8 cellular contexts compared by ENCODE assay signal in the genomic region with DNA sequence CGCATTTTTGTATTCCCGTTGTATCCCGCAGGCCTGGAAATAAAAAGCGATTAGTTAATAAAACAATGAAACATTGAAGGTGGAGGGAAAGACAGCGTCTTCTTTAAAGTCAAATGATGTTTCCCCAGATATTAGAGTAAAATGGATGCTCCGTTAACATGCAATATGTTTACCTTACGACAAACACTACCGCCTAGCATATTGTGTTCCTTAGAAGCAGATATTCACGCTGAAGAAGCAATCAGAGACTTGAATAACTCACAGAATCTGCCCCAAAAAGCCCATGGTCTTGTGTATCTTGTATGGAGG. TPM values are rescaled to one million over a fixed set of nuclear protein-coding genes. Genes with fewer than 3 reads are reported as not detected.
A peak's percentile ranks its signal among the peaks of the same experiment; 100 is the strongest.
DNase-seq lines count a peak whose midpoint lies in the region; ATAC-seq and TF ChIP-seq lines count a peak whose summit lies in the region.

No MANE protein-coding gene starts in this region.

- H3K79me2 ChIP-seq in mammary epithelial cell (ENCODE audit: insufficient read depth, low read length) = peaks cover 18% of the 10 kb centered on the region

- H2AFZ ChIP-seq in mammary epithelial cell (ENCODE audit: low read depth, low read length) = peak overlapping the region; percentile 99

- ATAC-seq in mucosa of descending colon (no peak), GM19351 (IDR thresholded peaks at IDR 0.05; ENCODE audit: unreplicated experiment) (no peak)

- peak overlapping the region; percentile 92 to 100 (median 98) for H3K4me3 Mint-ChIP-seq in IgD-negative memory B cell

- no peaks in the 10 kb centered on the region for H3K27me3 Mint-ChIP-seq in IgD-negative memory B cell

- H3K4me1 ChIP-seq in mammary epithelial cell (ENCODE audit: insufficient read depth, low read length) = peaks cover 23% of the 10 kb centered on the region
- H3K4me1 ChIP-seq in mucosa of stomach (ENCODE audit: control insufficient read depth, insufficient read depth, low read length) = peaks cover 12% of the 10 kb centered on the region
- H3K4me1 ChIP-seq in mucosa of descending colon (ENCODE audit: low read depth) = peaks cover 8% of the 10 kb centered on the region

- H3K27ac Mint-ChIP-seq in IgD-negative memory B cell = peak overlapping the region; percentile 85 to 100 (median 99)

- no peaks in the 10 kb centered on the region for H4K20me1 ChIP-seq in mammary epithelial cell (ENCODE audit: insufficient read depth, low read length)

- H3K9me3 Mint-ChIP-seq in IgD-negative memory B cell = no peaks in the 10 kb centered on the region

- H3K27me3 ChIP-seq in mammary epithelial cell (ENCODE audit: insufficient read depth, low read length) (no peaks in the 10 kb centered on the region), mucosa of stomach (ENCODE audit: control insufficient read depth, insufficient read depth, low read length) (no peaks in the 10 kb centered on the region)

- H3K9ac ChIP-seq in mammary epithelial cell (ENCODE audit: insufficient read depth, low read length) = peak overlapping the region; percentile 79
- H3K9ac ChIP-seq in mucosa of stomach (ENCODE audit: low read length) = peak overlapping the region; percentile 85

- H3K27ac ChIP-seq in 22Rv1 = peak overlapping the region; percentile 63
- peak overlapping the region; percentile 88 for H3K27ac ChIP-seq in mammary epithelial cell (ENCODE audit: insufficient read depth, low read depth, low read length)

- H3K36me3 Mint-ChIP-seq in IgD-negative memory B cell = peaks cover 3% of the 10 kb centered on the region

- in situ Hi-C loops in mammary epithelial cell (cut with MboI; ENCODE audit: low sequenced_read_pairs in 2 of 2) = loop anchor here in 1 of 2 donors (25.0 kb wide), 1 partner anchor 559 kb away; a partner anchor contains a TSS

- DNase-seq in mammary epithelial cell (no peak), AG08396 (ENCODE audit: low spot score) (no peak), mucosa of descending colon (no peak), NCI-H226 (no peak)

- H3K4me3 ChIP-seq in mammary epithelial cell (replicated peaks in 1 of 3; ENCODE audit: insufficient read depth in 1 of 3, low read depth in 2 of 3, low read length in 3 of 3) (peak overlapping the region; percentile 76 to 97 (median 83)), mucosa of stomach (ENCODE audit: low read length) (peak overlapping the region; percentile 72), mucosa of descending colon (no peak overlapping the region)

- intact Hi-C loops in mammary epithelial cell (cut with micrococcal nuclease) = loop anchor here (1.0 kb wide), 1 partner anchor 12 kb away; a partner anchor contains a TSS
- intact Hi-C loops in mucosa of descending colon (cut with DNase I, micrococcal nuclease) = no loop called here

- H3K36me3 ChIP-seq in mammary epithelial cell (ENCODE audit: insufficient read depth, low read length) (peaks cover 12% of the 10 kb centered on the region), mucosa of stomach (ENCODE audit: control insufficient read depth, insufficient read depth, low read length) (peaks cover 4% of the 10 kb centered on the region), mucosa of descending colon (ENCODE audit: low read depth) (no peaks in the 10 kb centered on the region)

- dilution Hi-C loops in mammary epithelial cell (cut with HindIII; ENCODE audit: low sequenced_read_pairs) = no loop called here

- H3K4me1 Mint-ChIP-seq in IgD-negative memory B cell = peaks cover 32 to 53% (median 41%) of the 10 kb centered on the region in 3 donors

- peak; percentile 0; the same call in 1 of the 2 replicates for TF ChIP-seq CTCF in 22Rv1 (IDR thresholded peaks at IDR 0.05)
- no peak for TF ChIP-seq CTCF in mammary epithelial cell (conservative IDR thresholded peaks at IDR 0.05 in 1 of 2, IDR thresholded peaks at IDR 0.05 in 1 of 2; ENCODE audit: extremely low read depth in 1 of 2, insufficient read depth in 1 of 2, low read depth in 1 of 2, low read length in 2 of 2)
- TF ChIP-seq CTCF in mucosa of descending colon (IDR thresholded peaks at IDR 0.05) = no peak

- no peaks in the 10 kb centered on the region for H3K9me3 ChIP-seq in mammary epithelial cell (replicated peaks; ENCODE audit: insufficient read depth, low read length)
- no peaks in the 10 kb centered on the region for H3K9me3 ChIP-seq in mucosa of stomach (ENCODE audit: control insufficient read depth, low read length)
- H3K9me3 ChIP-seq in mucosa of descending colon = no peaks in the 10 kb centered on the region

- CTCF ChIA-PET in mammary epithelial cell (lab: Charles Lee; ENCODE audit: low non-redundant PET) = no interaction called here

- H3K4me2 ChIP-seq in mammary epithelial cell (ENCODE audit: insufficient read depth, low read depth, low read length) = peak overlapping the region; percentile 79

- 23% methylated on average over 9 of the region's 9 CpGs for WGBS in mammary epithelial cell (ENCODE audit: low coverage, missing lambda C conversion rate)

- BruUV-seq in mammary epithelial cell (replicated peaks; lab: Mats Ljungman, UMichigan) = no TSS peak

RNA-seq across cellular contexts. Expression of a gene that starts 0.6 kb away (rescaled TPM):
- polyA plus RNA-seq in IgD-negative memory B cell = 44.2 TPM
- total RNA-seq in mammary epithelial cell = 10 to 100 TPM; 25.8 to 32.1 TPM
- polyA plus RNA-seq in mammary epithelial cell = 33.8 TPM
- polyA minus RNA-seq in mammary epithelial cell = 120 TPM
- 10 to 100 TPM; 25.1 to 35.9 (median 33.3) TPM for total RNA-seq in mucosa of descending colon

RNA-seq across cellular contexts. Expression of a gene that starts 11.7 kb away (rescaled TPM):
- polyA plus RNA-seq in IgD-negative memory B cell (13.4 TPM), mammary epithelial cell (11.8 TPM)
- total RNA-seq in mammary epithelial cell (10 to 100 TPM; 13.0 to 15.6 TPM), mucosa of descending colon (10 to 100 TPM; 15.0 to 21.9 (median 16.3) TPM)
- polyA minus RNA-seq in mammary epithelial cell = 6.0 TPM

RNA-seq across cellular contexts. Expression of a gene that starts 18.6 kb away (rescaled TPM):
- 30.1 TPM for polyA plus RNA-seq in IgD-negative memory B cell
- total RNA-seq in mammary epithelial cell = 10 to 100 TPM in 1 of 2 donors, 1 to 10 TPM in 1; 6.5 to 16.8 TPM
- 14.8 TPM for polyA plus RNA-seq in mammary epithelial cell
- polyA minus RNA-seq in mammary epithelial cell = 14.0 TPM
- total RNA-seq in mucosa of descending colon = 10 to 100 TPM; 20.1 to 35.4 (median 29.5) TPM

RNA-seq across cellular contexts. Expression of a gene that starts 21.0 kb away (rescaled TPM):
- not detected for polyA plus RNA-seq in IgD-negative memory B cell
- total RNA-seq in mammary epithelial cell = under 1 TPM; 0.16 to 0.17 TPM
- 0.07 TPM for polyA plus RNA-seq in mammary epithelial cell
- polyA minus RNA-seq in mammary epithelial cell = 0.16 TPM
- total RNA-seq in mucosa of descending colon = 1 to 10 TPM in 2 of 3 donors, under 1 TPM in 1; 0.96 to 7.2 (median 3.8) TPM

RNA-seq across cellular contexts. Expression of a gene that starts 24.1 kb away (rescaled TPM):
- polyA plus RNA-seq in IgD-negative memory B cell = 122 TPM
- 10 to 100 TPM; 49.2 to 59.3 TPM for total RNA-seq in mammary epithelial cell
- 103 TPM for polyA plus RNA-seq in mammary epithelial cell
- polyA minus RNA-seq in mammary epithelial cell = 57.0 TPM
- total RNA-seq in mucosa of descending colon = 100 to 1,000 TPM in 1 of 3 donors, 10 to 100 TPM in 2; 88.6 to 114 (median 90.6) TPM
